Comparison of ENCODE assay signal across 18 cellular contexts in genomic region chr11:62129610-62130497, GRCh38. TPM values are rescaled to one million over a fixed set of nuclear protein-coding genes. Genes with fewer than 3 reads are reported as not detected.
DNase-seq lines count a peak whose midpoint lies in the region; ATAC-seq and TF ChIP-seq lines count a peak whose summit lies in the region.
"Had no signal": no experiment of that assay in that cellular context is flagged by ENCODE, and none has a peak within 500 bp of the region (broad histone marks: within the 10 kb centered on the region; RNA-seq: fewer than 3 reads in every experiment).

No MANE protein-coding gene starts in this region.

- no peaks in the 10 kb centered on the region for H3K9me3 ChIP-seq in heart left ventricle
- H3K9me3 ChIP-seq in tibial artery, result no peaks in the 10 kb centered on the region
- H3K9me3 ChIP-seq in vagina, result no peaks in the 10 kb centered on the region

- intact Hi-C loops in Right ventricle myocardium superior (cut with DNase I), result no loop called here
- intact Hi-C loops in heart left ventricle (cut with DNase I), result no loop called here
- intact Hi-C loops in tibial artery (cut with DNase I; ENCODE audit: low total_unique reads), result no loop called here
- intact Hi-C loops in vagina (cut with DNase I), result loop anchor here (1.0 kb wide), 1 partner anchor 27 kb away; no protein-coding TSS in a partner anchor

- TF ChIP-seq CTCF in heart left ventricle (IDR thresholded peaks at IDR 0.05), result no peak
- TF ChIP-seq CTCF in RWPE1 (conservative IDR thresholded peaks at IDR 0.05; ENCODE audit: low read depth), result no peak
- TF ChIP-seq CTCF in tibial artery (IDR thresholded peaks at IDR 0.05), result no peak
- TF ChIP-seq CTCF in vagina (IDR thresholded peaks at IDR 0.05), result no peak

- WGBS in heart left ventricle, 4 donors, result 95 to 97% (median 97%) methylated on average over 39 to 44 of the region's 44 CpGs

- H3K4me3 ChIP-seq in heart left ventricle (no peak overlapping the region), tibial artery (no peak overlapping the region), vagina (no peak overlapping the region)

- no peak overlapping the region for H3K27ac ChIP-seq in heart left ventricle
- peak overlapping the region; percentile 5; the same call in 1 of the 2 replicates for H3K27ac ChIP-seq in RWPE1
- no peak overlapping the region for H3K27ac ChIP-seq in tibial artery
- no peak overlapping the region for H3K27ac ChIP-seq in vagina
- H3K27ac ChIP-seq: C4-2B had no signal

- H3K27me3 ChIP-seq in heart left ventricle (no peaks in the 10 kb centered on the region), tibial artery (no peaks in the 10 kb centered on the region), vagina (no peaks in the 10 kb centered on the region)

- H3K36me3 ChIP-seq in heart left ventricle (peaks cover 0 to 44% (median 28%) of the 10 kb centered on the region in 9 donors), tibial artery (peaks cover 18 to 60% (median 38%) of the 10 kb centered on the region in 3 donors), vagina (peaks cover 0 to 35% of the 10 kb centered on the region in 2 donors)

- peak; percentile 32 for DNase-seq in Right ventricle myocardium superior
- DNase-seq in heart left ventricle, result no peak
- DNase-seq in RWPE1 (ENCODE audit: low spot score), result no peak
- DNase-seq in mesenteric fat pad (ENCODE audit: low spot score), result peak; percentile 82
- DNase-seq in tibial artery, result peak; percentile 9 to 58
- no peak for DNase-seq in vagina (ENCODE audit: extremely low spot score in 2 of 2)
- DNase-seq in stimulated activated CD4-positive, alpha-beta T cell treated with anti-CD3 and anti-CD28 coated beads, Interleukin-1b, Interleukin-23, amount 100 ng/mL, for 48 hours, result no peak
- DNase-seq: ACHN, AML-193, DMS79 treated with DMSO at 0.1 percent for 48 hours, HFFc6, KBM-7, NCI-H1417 treated with DMSO at 0.1 percent for 48 hours, NCI-H187 treated with DMSO at 0.1 percent for 48 hours, NCI-H345, NCI-H524 treated with DMSO at 0.1 percent for 48 hours, SIG-M5 had no signal

- CTCF ChIA-PET in RWPE1 (lab: Yijun Ruan, JAX), result no interaction called here

- H3K4me1 ChIP-seq in heart left ventricle (peaks cover 0 to 17% (median 6%) of the 10 kb centered on the region in 12 donors), tibial artery (peaks cover 0 to 11% (median 6%) of the 10 kb centered on the region in 4 donors), vagina (peaks cover 9% of the 10 kb centered on the region)

- TF ChIP-seq POLR2A in heart left ventricle (IDR thresholded peaks at IDR 0.05), result no peak
- no peak for TF ChIP-seq POLR2A in vagina (IDR thresholded peaks at IDR 0.05)

- POLR2A ChIA-PET in RWPE1 (lab: Yijun Ruan, JAX; ENCODE audit: low non-redundant PET), result no interaction called here

- ATAC-seq in Right ventricle myocardium superior (ENCODE audit: poor library complexity) (no peak), heart left ventricle (no peak)

RNA-seq across cellular contexts. Expression of gene INCENP, which starts 6.0 kb away (rescaled TPM):
- total RNA-seq in Right ventricle myocardium superior, result 10.3 TPM
- total RNA-seq in heart left ventricle, result 10 to 100 TPM; 10.1 to 22.8 (median 13.4) TPM
- 1 to 10 TPM; 2.0 to 7.7 TPM for polyA plus RNA-seq in heart left ventricle
- total RNA-seq in mesenteric fat pad, result 14.7 TPM
- 39.0 TPM for total RNA-seq in vagina

Comparison
In these comparisons a context has a peak if more than half of its experiments do, and no peak if none do; other contexts are left out.
1. DNase-seq: peak in Right ventricle myocardium superior (single experiment), mesenteric fat pad (single experiment) and tibial artery (2 of 2); none in heart left ventricle (0 of 5), RWPE1 (single experiment), vagina (0 of 2) and stimulated activated CD4-positive, alpha-beta T cell treated with anti-CD3 and anti-CD28 coated beads, Interleukin-1b, Interleukin-23, amount 100 ng/mL, for 48 hours (single experiment).